In the genomic region with DNA sequence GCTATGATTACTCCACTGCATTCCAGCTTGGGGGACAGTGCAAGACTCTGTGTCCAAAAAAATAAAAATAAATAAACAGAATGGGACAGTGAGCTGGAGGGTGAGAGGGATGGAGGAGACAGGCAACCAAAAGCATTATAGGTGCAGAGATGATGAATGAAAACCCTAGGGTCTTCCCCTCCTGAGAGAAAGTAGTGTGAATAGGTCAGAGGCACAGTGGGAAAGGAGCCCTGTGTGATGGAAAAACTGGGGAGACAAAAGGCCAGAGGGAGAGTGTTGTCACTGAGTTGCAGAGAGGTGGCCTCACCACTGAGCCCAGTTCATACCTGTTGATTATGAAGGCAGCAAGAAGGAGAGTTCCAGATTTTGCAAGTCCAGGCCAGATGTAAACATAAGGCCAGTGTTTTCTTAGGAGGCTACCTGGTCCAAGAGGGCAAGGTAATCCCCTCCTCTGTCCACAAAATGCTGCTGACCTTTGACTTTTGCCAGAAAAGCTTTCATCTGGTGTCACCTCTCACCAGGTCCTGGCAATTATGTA, we compare ENCODE assay signal across 1 cellular context.
TF ChIP-seq lines count a peak whose summit lies in the region.

No MANE protein-coding gene starts in this region.

TF ChIP-seq in HepG2, 621 proteins besides CTCF, POLR2A, EP300 and RAD21 (continued from another document and continues in another):
- TF ChIP-seq, protein P1, sequence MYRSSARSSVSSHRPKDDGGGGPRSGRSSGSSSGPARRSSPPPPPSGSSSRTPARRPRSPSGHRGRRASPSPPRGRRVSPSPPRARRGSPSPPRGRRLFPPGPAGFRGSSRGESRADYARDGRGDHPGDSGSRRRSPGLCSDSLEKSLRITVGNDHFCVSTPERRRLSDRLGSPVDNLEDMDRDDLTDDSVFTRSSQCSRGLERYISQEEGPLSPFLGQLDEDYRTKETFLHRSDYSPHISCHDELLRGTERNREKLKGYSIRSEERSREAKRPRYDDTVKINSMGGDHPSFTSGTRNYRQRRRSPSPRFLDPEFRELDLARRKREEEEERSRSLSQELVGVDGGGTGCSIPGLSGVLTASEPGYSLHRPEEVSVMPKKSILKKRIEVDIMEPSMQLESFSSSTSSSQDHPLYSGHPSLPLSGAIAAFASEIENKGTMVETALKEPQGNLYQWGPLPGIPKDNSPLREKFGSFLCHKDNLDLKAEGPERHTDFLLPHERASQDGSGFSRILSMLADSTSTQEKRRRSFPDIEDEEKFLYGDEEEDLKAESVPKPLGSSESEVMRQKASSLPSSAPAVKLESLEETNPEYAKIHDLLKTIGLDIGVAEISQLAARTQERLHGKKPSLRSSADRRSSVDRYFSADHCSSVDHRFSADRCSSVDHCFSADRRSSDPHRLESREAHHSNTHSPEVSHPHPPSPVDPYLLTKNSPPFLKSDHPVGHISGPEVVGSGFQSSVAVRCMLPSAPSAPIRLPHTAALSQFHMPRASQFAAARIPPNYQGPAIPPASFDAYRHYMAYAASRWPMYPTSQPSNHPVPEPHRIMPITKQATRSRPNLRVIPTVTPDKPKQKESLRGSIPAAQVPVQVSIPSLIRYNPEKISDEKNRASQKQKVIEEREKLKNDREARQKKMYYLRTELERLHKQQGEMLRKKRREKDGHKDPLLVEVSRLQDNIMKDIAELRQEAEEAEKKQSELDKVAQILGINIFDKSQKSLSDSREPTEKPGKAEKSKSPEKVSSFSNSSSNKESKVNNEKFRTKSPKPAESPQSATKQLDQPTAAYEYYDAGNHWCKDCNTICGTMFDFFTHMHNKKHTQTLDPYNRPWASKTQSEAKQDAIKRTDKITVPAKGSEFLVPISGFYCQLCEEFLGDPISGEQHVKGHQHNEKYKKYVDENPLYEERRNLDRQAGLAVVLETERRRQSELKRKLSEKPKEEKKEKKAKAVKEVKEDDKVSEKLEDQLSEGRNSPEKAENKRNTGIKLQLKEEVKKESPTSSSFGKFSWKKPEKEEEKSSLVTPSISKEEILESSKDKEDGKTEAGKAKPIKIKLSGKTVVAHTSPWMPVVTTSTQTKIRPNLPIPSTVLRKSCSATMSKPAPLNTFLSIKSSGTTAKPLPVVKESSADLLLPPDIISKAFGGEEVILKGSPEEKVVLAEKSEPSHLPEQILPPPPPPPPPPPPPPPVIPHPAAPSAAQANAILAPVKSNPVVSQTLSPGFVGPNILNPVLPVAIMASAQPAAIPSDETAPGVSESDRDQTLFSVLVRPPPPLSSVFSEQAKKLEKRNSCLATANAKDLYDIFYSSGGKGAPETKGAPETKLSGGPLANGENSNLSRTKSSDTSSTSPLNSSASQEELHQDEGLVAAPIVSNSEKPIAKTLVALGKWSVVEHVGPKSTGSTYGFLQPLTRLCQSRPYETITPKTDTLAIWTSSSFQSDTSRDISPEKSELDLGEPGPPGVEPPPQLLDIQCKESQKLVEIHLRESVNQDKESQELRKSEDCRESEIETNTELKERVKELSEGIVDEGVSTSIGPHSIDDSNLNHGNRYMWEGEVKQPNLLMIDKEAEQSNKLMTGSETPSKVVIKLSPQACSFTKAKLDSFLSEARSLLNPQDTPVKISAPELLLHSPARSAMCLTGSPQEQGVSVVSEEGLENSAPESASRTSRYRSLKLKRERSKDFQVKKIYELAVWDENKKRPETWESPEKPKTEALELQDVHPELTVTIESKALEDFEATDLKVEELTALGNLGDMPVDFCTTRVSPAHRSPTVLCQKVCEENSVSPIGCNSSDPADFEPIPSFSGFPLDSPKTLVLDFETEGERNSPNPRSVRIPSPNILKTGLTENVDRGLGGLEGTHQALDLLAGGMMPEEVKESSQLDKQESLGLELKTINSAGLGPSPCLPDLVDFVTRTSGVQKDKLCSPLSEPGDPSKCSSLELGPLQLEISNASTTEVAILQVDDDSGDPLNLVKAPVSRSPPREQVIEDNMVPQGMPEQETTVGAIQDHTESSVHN (CRISPR knock-in tag; IDR thresholded peaks at IDR 0.05), result 0 out of 2 replicates have a peak, but pooled peaks have one; percentile 46
- TF ChIP-seq ZNF780A (CRISPR knock-in tag; IDR thresholded peaks at IDR 0.05) (no peak), RBM22 (optimal IDR thresholded peaks at IDR 0.05; ENCODE audit: low read length) (no peak), TBP (CRISPR knock-in tag; IDR thresholded peaks at IDR 0.05) (no peak), ETV6 (CRISPR knock-in tag; conservative IDR thresholded peaks at IDR 0.05) (0 out of 2 replicates have a peak, but pooled peaks have one; percentile 42), ZSCAN31 (CRISPR knock-in tag; IDR thresholded peaks at IDR 0.05; ENCODE audit: low read depth) (no peak), ZNF672 (CRISPR knock-in tag; IDR thresholded peaks at IDR 0.05) (no peak), SP4 (CRISPR knock-in tag; IDR thresholded peaks at IDR 0.05) (peak; percentile 47; the same call in 1 of the 2 replicates), GPN1 (CRISPR knock-in tag; IDR thresholded peaks at IDR 0.05; ENCODE audit: borderline replicate concordance) (no peak), NONO (IDR thresholded peaks at IDR 0.05) (no peak), NONO (CRISPR knock-in tag; conservative IDR thresholded peaks at IDR 0.05) (0 out of 2 replicates have a peak, but pooled peaks have one; percentile 42), GATAD2A (CRISPR knock-in tag; IDR thresholded peaks at IDR 0.05) (peak; percentile 91), KDM5A (IDR thresholded peaks at IDR 0.05; ENCODE audit: borderline replicate concordance, low read length) (no peak), CHD2 (IDR thresholded peaks at IDR 0.05; ENCODE audit: low read depth, low read length) (no peak), HNF4G (IDR thresholded peaks at IDR 0.05; ENCODE audit: borderline replicate concordance, low read depth, low read length) (peak; percentile 98), HNF4G (CRISPR knock-in tag; IDR thresholded peaks at IDR 0.05; ENCODE audit: borderline replicate concordance, low read depth) (peak; percentile 87), ZNF607 (CRISPR knock-in tag; IDR thresholded peaks at IDR 0.05; ENCODE audit: borderline replicate concordance) (no peak), EZH2 (conservative IDR thresholded peaks at IDR 0.05; ENCODE audit: low read depth, low read length) (no peak), ZNF17 (CRISPR knock-in tag; IDR thresholded peaks at IDR 0.05) (no peak), AGO2 (optimal IDR thresholded peaks at IDR 0.05; ENCODE audit: low read depth, low read length) (no peak), ZBTB20 (CRISPR knock-in tag; IDR thresholded peaks at IDR 0.05; ENCODE audit: borderline replicate concordance, low read depth) (no peak), ZNF451 (CRISPR knock-in tag; IDR thresholded peaks at IDR 0.05) (no peak), ZSCAN20 (CRISPR knock-in tag; IDR thresholded peaks at IDR 0.05; ENCODE audit: borderline replicate concordance) (no peak), MIER3 (CRISPR knock-in tag; IDR thresholded peaks at IDR 0.05; ENCODE audit: borderline replicate concordance) (peak; percentile 62; the same call in 1 of the 2 replicates), KMT2A (CRISPR knock-in tag; IDR thresholded peaks at IDR 0.05) (no peak), ZNF792 (CRISPR knock-in tag; IDR thresholded peaks at IDR 0.05) (no peak)
- TF ChIP-seq, protein P2, sequence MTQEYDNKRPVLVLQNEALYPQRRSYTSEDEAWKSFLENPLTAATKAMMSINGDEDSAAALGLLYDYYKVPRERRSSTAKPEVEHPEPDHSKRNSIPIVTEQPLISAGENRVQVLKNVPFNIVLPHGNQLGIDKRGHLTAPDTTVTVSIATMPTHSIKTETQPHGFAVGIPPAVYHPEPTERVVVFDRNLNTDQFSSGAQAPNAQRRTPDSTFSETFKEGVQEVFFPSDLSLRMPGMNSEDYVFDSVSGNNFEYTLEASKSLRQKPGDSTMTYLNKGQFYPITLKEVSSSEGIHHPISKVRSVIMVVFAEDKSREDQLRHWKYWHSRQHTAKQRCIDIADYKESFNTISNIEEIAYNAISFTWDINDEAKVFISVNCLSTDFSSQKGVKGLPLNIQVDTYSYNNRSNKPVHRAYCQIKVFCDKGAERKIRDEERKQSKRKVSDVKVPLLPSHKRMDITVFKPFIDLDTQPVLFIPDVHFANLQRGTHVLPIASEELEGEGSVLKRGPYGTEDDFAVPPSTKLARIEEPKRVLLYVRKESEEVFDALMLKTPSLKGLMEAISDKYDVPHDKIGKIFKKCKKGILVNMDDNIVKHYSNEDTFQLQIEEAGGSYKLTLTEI (CRISPR knock-in tag; conservative IDR thresholded peaks at IDR 0.05), result no peak
- TF ChIP-seq, protein P3, sequence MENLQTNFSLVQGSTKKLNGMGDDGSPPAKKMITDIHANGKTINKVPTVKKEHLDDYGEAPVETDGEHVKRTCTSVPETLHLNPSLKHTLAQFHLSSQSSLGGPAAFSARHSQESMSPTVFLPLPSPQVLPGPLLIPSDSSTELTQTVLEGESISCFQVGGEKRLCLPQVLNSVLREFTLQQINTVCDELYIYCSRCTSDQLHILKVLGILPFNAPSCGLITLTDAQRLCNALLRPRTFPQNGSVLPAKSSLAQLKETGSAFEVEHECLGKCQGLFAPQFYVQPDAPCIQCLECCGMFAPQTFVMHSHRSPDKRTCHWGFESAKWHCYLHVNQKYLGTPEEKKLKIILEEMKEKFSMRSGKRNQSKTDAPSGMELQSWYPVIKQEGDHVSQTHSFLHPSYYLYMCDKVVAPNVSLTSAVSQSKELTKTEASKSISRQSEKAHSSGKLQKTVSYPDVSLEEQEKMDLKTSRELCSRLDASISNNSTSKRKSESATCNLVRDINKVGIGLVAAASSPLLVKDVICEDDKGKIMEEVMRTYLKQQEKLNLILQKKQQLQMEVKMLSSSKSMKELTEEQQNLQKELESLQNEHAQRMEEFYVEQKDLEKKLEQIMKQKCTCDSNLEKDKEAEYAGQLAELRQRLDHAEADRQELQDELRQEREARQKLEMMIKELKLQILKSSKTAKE (CRISPR knock-in tag; IDR thresholded peaks at IDR 0.05; ENCODE audit: borderline replicate concordance), result no peak
- TF ChIP-seq, protein P4, sequence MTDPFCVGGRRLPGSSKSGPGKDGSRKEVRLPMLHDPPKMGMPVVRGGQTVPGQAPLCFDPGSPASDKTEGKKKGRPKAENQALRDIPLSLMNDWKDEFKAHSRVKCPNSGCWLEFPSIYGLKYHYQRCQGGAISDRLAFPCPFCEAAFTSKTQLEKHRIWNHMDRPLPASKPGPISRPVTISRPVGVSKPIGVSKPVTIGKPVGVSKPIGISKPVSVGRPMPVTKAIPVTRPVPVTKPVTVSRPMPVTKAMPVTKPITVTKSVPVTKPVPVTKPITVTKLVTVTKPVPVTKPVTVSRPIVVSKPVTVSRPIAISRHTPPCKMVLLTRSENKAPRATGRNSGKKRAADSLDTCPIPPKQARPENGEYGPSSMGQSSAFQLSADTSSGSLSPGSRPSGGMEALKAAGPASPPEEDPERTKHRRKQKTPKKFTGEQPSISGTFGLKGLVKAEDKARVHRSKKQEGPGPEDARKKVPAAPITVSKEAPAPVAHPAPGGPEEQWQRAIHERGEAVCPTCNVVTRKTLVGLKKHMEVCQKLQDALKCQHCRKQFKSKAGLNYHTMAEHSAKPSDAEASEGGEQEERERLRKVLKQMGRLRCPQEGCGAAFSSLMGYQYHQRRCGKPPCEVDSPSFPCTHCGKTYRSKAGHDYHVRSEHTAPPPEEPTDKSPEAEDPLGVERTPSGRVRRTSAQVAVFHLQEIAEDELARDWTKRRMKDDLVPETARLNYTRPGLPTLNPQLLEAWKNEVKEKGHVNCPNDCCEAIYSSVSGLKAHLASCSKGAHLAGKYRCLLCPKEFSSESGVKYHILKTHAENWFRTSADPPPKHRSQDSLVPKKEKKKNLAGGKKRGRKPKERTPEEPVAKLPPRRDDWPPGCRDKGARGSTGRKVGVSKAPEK (CRISPR knock-in tag; IDR thresholded peaks at IDR 0.05; ENCODE audit: borderline replicate concordance), result no peak
- TF ChIP-seq, protein P5, sequence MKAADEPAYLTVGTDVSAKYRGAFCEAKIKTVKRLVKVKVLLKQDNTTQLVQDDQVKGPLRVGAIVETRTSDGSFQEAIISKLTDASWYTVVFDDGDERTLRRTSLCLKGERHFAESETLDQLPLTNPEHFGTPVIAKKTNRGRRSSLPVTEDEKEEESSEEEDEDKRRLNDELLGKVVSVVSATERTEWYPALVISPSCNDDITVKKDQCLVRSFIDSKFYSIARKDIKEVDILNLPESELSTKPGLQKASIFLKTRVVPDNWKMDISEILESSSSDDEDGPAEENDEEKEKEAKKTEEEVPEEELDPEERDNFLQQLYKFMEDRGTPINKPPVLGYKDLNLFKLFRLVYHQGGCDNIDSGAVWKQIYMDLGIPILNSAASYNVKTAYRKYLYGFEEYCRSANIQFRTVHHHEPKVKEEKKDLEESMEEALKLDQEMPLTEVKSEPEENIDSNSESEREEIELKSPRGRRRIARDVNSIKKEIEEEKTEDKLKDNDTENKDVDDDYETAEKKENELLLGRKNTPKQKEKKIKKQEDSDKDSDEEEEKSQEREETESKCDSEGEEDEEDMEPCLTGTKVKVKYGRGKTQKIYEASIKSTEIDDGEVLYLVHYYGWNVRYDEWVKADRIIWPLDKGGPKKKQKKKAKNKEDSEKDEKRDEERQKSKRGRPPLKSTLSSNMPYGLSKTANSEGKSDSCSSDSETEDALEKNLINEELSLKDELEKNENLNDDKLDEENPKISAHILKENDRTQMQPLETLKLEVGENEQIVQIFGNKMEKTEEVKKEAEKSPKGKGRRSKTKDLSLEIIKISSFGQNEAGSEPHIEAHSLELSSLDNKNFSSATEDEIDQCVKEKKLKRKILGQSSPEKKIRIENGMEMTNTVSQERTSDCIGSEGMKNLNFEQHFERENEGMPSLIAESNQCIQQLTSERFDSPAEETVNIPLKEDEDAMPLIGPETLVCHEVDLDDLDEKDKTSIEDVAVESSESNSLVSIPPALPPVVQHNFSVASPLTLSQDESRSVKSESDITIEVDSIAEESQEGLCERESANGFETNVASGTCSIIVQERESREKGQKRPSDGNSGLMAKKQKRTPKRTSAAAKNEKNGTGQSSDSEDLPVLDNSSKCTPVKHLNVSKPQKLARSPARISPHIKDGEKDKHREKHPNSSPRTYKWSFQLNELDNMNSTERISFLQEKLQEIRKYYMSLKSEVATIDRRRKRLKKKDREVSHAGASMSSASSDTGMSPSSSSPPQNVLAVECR (CRISPR knock-in tag; IDR thresholded peaks at IDR 0.05; ENCODE audit: borderline replicate concordance), result no peak; the same call in 1 of the 2 replicates
- TF ChIP-seq, protein P6, sequence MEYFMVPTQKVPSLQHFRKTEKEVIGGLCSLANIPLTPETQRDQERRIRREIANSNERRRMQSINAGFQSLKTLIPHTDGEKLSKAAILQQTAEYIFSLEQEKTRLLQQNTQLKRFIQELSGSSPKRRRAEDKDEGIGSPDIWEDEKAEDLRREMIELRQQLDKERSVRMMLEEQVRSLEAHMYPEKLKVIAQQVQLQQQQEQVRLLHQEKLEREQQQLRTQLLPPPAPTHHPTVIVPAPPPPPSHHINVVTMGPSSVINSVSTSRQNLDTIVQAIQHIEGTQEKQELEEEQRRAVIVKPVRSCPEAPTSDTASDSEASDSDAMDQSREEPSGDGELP (IDR thresholded peaks at IDR 0.05; ENCODE audit: borderline replicate concordance, low read depth), result 0 out of 2 replicates have a peak, but pooled peaks have one; percentile 26
- TF ChIP-seq, protein P7, sequence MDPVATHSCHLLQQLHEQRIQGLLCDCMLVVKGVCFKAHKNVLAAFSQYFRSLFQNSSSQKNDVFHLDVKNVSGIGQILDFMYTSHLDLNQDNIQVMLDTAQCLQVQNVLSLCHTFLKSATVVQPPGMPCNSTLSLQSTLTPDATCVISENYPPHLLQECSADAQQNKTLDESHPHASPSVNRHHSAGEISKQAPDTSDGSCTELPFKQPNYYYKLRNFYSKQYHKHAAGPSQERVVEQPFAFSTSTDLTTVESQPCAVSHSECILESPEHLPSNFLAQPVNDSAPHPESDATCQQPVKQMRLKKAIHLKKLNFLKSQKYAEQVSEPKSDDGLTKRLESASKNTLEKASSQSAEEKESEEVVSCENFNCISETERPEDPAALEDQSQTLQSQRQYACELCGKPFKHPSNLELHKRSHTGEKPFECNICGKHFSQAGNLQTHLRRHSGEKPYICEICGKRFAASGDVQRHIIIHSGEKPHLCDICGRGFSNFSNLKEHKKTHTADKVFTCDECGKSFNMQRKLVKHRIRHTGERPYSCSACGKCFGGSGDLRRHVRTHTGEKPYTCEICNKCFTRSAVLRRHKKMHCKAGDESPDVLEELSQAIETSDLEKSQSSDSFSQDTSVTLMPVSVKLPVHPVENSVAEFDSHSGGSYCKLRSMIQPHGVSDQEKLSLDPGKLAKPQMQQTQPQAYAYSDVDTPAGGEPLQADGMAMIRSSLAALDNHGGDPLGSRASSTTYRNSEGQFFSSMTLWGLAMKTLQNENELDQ (CRISPR knock-in tag; IDR thresholded peaks at IDR 0.05; ENCODE audit: borderline replicate concordance), result no peak
